ENCODE assay signal across 17 cellular contexts in the genomic region with DNA sequence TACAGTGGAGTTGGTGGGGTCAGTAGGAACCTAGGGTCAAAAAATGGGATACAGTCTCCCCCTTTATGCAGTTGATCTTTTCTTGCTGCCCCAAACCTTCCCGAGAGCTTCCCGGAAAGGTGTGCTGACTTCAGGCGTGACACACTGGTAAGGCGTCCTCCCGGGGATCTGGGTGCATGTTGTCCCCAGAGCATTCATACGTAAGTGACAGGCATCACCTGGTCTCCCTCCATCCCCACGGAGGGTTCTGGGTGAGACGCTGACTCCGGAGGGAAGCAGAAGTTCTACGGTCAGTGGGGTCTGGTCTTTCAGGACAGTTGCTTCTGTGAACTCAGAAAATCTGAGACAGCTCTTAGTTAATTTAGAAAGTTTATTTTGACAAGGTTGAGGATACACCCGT.
"Had no signal": no experiment of that assay in that cellular context is flagged by ENCODE, and none has a peak within 500 bp of the region (broad histone marks: within the 10 kb centered on the region; RNA-seq: fewer than 3 reads in every experiment).

No MANE protein-coding gene starts in this region.

- H3K4me3 ChIP-seq: coronary artery, heart left ventricle, stomach had no signal

- ATAC-seq: heart left ventricle; naive thymus-derived CD4-positive, alpha-beta T cell; right cardiac atrium; stimulated activated naive B cell treated with anti-CD40 and anti-IgM and Interleukin-4, amounts not matched to agents 10 μg/mL and 1 μg/mL and 100 μg/mL, for 72 hours had no signal

- DNase-seq: effector CD4-positive, alpha-beta T cell; endodermal cell; foreskin melanocyte; hippocampal formation; kidney glomerular epithelial cell; mammary epithelial cell; naive thymus-derived CD4-positive, alpha-beta T cell; nephron progenitor cell; right cardiac atrium; stimulated activated CD4-positive, alpha-beta T cell treated with anti-CD3 and anti-CD28 coated beads, Interleukin-2, amount 100 ng/mL, for 24 hours; stimulated activated CD4-positive, alpha-beta T cell treated with anti-CD3 and anti-CD28 coated beads, Interleukin-4, amount 100 ng/mL, for 4 hours; stimulated activated naive B cell treated with anti-CD40 and anti-IgM and Interleukin-4, amounts not matched to agents 10 μg/mL and 1 μg/mL and 100 μg/mL, for 72 hours; stomach; substantia nigra; trophoblast cell had no signal

- H3K9me3 ChIP-seq: heart left ventricle, stomach had no signal

- H3K4me3 Mint-ChIP-seq: endodermal cell; naive thymus-derived CD4-positive, alpha-beta T cell; nephron progenitor cell; stimulated activated naive B cell treated with anti-CD40 and anti-IgM and Interleukin-4, amounts not matched to agents 10 μg/mL and 1 μg/mL and 100 μg/mL, for 72 hours had no signal

- H3K36me3 Mint-ChIP-seq: naive thymus-derived CD4-positive, alpha-beta T cell had no signal

- H3K27ac Mint-ChIP-seq: endodermal cell; naive thymus-derived CD4-positive, alpha-beta T cell; nephron progenitor cell; stimulated activated naive B cell treated with anti-CD40 and anti-IgM and Interleukin-4, amounts not matched to agents 10 μg/mL and 1 μg/mL and 100 μg/mL, for 72 hours had no signal

- H3K4me1 Mint-ChIP-seq: endodermal cell; naive thymus-derived CD4-positive, alpha-beta T cell; nephron progenitor cell; stimulated activated naive B cell treated with anti-CD40 and anti-IgM and Interleukin-4, amounts not matched to agents 10 μg/mL and 1 μg/mL and 100 μg/mL, for 72 hours had no signal

- H3K4me1 ChIP-seq: heart left ventricle, stomach had no signal

- H3K27ac ChIP-seq: coronary artery, heart left ventricle, stomach had no signal

- H3K36me3 ChIP-seq: stomach had no signal
